19 cellular contexts compared by ENCODE assay signal in the genomic region with DNA sequence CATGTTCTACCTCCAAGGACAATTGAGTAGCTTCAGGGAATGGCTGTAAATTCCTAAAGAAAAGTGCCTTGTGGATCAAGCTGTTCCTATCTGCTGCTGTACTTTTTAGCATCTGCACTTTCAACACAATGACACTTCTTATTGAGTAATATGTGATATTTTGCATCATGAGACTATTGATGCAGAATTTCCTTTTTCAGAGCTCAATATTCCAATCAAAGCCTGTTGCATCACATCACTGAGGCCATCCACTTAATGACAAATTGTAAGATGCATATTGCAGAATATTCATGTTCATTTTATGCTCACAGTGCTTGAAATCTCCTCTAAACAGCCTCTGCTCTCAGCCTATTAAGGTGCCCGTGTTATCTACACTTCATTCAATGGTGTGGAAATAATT. TPM values are rescaled to one million over a fixed set of nuclear protein-coding genes. Genes with fewer than 3 reads are reported as not detected.
A peak's percentile ranks its signal among the peaks of the same experiment; 100 is the strongest.
DNase-seq lines count a peak whose midpoint lies in the region; ATAC-seq, FAIRE-seq and TF ChIP-seq lines count a peak whose summit lies in the region.
"Had no signal": no experiment of that assay in that cellular context is flagged by ENCODE, and none has a peak within 500 bp of the region (broad histone marks: within the 10 kb centered on the region; RNA-seq: fewer than 3 reads in every experiment).

No MANE protein-coding gene starts in this region.

- peak overlapping the region; percentile 51 for H3K4me3 Mint-ChIP-seq in activated CD4-positive, alpha-beta T cell treated with anti-CD3 and anti-CD28 coated beads, Interleukin-2, amount 10 ng/mL, durations not matched to agents 24 days and 14 days
- peak overlapping the region; percentile 16 for H3K4me3 Mint-ChIP-seq in activated T-helper 1 cell treated with anti-CD3 and anti-CD28 coated beads, Interleukin-12 subunit alpha, Interleukin-12 subunit beta, Interleukin-2, Interleukin-4 antibody, amounts not matched to agents 30 ng/mL and 10 ng/mL and 1 ng/mL, durations not matched to agents 14 hours and 24 hours and 36 hours
- peak overlapping the region; percentile 82 for H3K4me3 Mint-ChIP-seq in natural killer cell treated with Interleukin-12 subunit alpha and Interleukin-12 subunit beta and Interleukin-15 and Interleukin-18, amount 100 ng/mL, for 72 hours

- DNase-seq in activated CD4-positive, alpha-beta T cell treated with anti-CD3 and anti-CD28 coated beads, Interleukin-2, amount 10 ng/mL, durations not matched to agents 24 days and 14 days, result no peak
- DNase-seq in activated CD4-positive, alpha-beta T cell treated with anti-CD3 and anti-CD28 coated beads for 4 hours, result no peak
- no peak for DNase-seq in GM12892 (ENCODE audit: insufficient read length)
- no peak for DNase-seq in activated T-helper 1 cell treated with anti-CD3 and anti-CD28 coated beads, Interleukin-12 subunit alpha, Interleukin-12 subunit beta, Interleukin-2, Interleukin-4 antibody, amounts not matched to agents 30 ng/mL and 10 ng/mL and 1 ng/mL, durations not matched to agents 14 hours and 24 hours and 36 hours (ENCODE audit: low spot score)
- no peak for DNase-seq in natural killer cell treated with Interleukin-12 subunit alpha and Interleukin-12 subunit beta and Interleukin-15 and Interleukin-18, amount 100 ng/mL, for 72 hours (ENCODE audit: low spot score)
- DNase-seq in midbrain (lab: John Stamatoyannopoulos, UW), result no peak
- no peak for DNase-seq in NCI-H2196 treated with DMSO at 0.1 percent for 48 hours (lab: John Stamatoyannopoulos, UW; ENCODE audit: unreplicated experiment)
- no peak for DNase-seq in amniotic stem cell (lab: John Stamatoyannopoulos, UW)
- DNase-seq: activated gamma-delta T cell treated with Interleukin-2 at 50 U/mL for 16 hours; body of pancreas; NCI-H1436 treated with DMSO at 0.1 percent for 48 hours; NCI-H774; stimulated activated CD4-positive, alpha-beta T cell treated with anti-CD3 and anti-CD28 coated beads, Interleukin-2, amount 100 ng/mL, for 48 hours had no signal

- H3K4me1 Mint-ChIP-seq in activated CD4-positive, alpha-beta T cell treated with anti-CD3 and anti-CD28 coated beads, Interleukin-2, amount 10 ng/mL, durations not matched to agents 24 days and 14 days, result peaks cover 76% of the 10 kb centered on the region
- H3K4me1 Mint-ChIP-seq in activated T-helper 1 cell treated with anti-CD3 and anti-CD28 coated beads, Interleukin-12 subunit alpha, Interleukin-12 subunit beta, Interleukin-2, Interleukin-4 antibody, amounts not matched to agents 30 ng/mL and 10 ng/mL and 1 ng/mL, durations not matched to agents 14 hours and 24 hours and 36 hours (ENCODE audit: low read depth), result peaks cover 74% of the 10 kb centered on the region
- peaks cover 70 to 74% of the 10 kb centered on the region in 2 donors for H3K4me1 Mint-ChIP-seq in natural killer cell treated with Interleukin-12 subunit alpha and Interleukin-12 subunit beta and Interleukin-15 and Interleukin-18, amount 100 ng/mL, for 72 hours (ENCODE audit: low read depth in 2 of 2)

- H3K36me3 Mint-ChIP-seq in activated CD4-positive, alpha-beta T cell treated with anti-CD3 and anti-CD28 coated beads, Interleukin-2, amount 10 ng/mL, durations not matched to agents 24 days and 14 days (ENCODE audit: low read depth), result peaks cover 6% of the 10 kb centered on the region
- H3K36me3 Mint-ChIP-seq in activated T-helper 1 cell treated with anti-CD3 and anti-CD28 coated beads, Interleukin-12 subunit alpha, Interleukin-12 subunit beta, Interleukin-2, Interleukin-4 antibody, amounts not matched to agents 30 ng/mL and 10 ng/mL and 1 ng/mL, durations not matched to agents 14 hours and 24 hours and 36 hours (ENCODE audit: low read depth), result peaks cover 15% of the 10 kb centered on the region
- peaks cover 7% of the 10 kb centered on the region for H3K36me3 Mint-ChIP-seq in natural killer cell treated with Interleukin-12 subunit alpha and Interleukin-12 subunit beta and Interleukin-15 and Interleukin-18, amount 100 ng/mL, for 72 hours

- peak in 1 of 2 donors; percentile 12 for ATAC-seq in natural killer cell treated with Interleukin-12 subunit alpha and Interleukin-12 subunit beta and Interleukin-15 and Interleukin-18, amount 100 ng/mL, for 72 hours
- ATAC-seq: body of pancreas had no signal

- intact Hi-C loops in activated CD4-positive, alpha-beta T cell treated with anti-CD3 and anti-CD28 coated beads, Interleukin-2, amount 10 ng/mL, durations not matched to agents 24 days and 14 days (cut with micrococcal nuclease), result no loop called here
- intact Hi-C loops in activated T-helper 1 cell treated with anti-CD3 and anti-CD28 coated beads, Interleukin-12 subunit alpha, Interleukin-12 subunit beta, Interleukin-2, Interleukin-4 antibody, amounts not matched to agents 30 ng/mL and 10 ng/mL and 1 ng/mL, durations not matched to agents 14 hours and 24 hours and 36 hours (cut with micrococcal nuclease), result no loop called here

- H3K27ac Mint-ChIP-seq in activated CD4-positive, alpha-beta T cell treated with anti-CD3 and anti-CD28 coated beads, Interleukin-2, amount 10 ng/mL, durations not matched to agents 24 days and 14 days, result peak overlapping the region; percentile 95
- peak overlapping the region; percentile 93 for H3K27ac Mint-ChIP-seq in activated T-helper 1 cell treated with anti-CD3 and anti-CD28 coated beads, Interleukin-12 subunit alpha, Interleukin-12 subunit beta, Interleukin-2, Interleukin-4 antibody, amounts not matched to agents 30 ng/mL and 10 ng/mL and 1 ng/mL, durations not matched to agents 14 hours and 24 hours and 36 hours
- peak overlapping the region; percentile 81 to 89 for H3K27ac Mint-ChIP-seq in natural killer cell treated with Interleukin-12 subunit alpha and Interleukin-12 subunit beta and Interleukin-15 and Interleukin-18, amount 100 ng/mL, for 72 hours

- no peak for TF ChIP-seq POLR2A in GM12892 (IDR thresholded peaks at IDR 0.05; ENCODE audit: low read depth, low read length)

- peaks cover 15% of the 10 kb centered on the region for H3K9me3 Mint-ChIP-seq in activated CD4-positive, alpha-beta T cell treated with anti-CD3 and anti-CD28 coated beads, Interleukin-2, amount 10 ng/mL, durations not matched to agents 24 days and 14 days
- peaks cover 9% of the 10 kb centered on the region for H3K9me3 Mint-ChIP-seq in activated T-helper 1 cell treated with anti-CD3 and anti-CD28 coated beads, Interleukin-12 subunit alpha, Interleukin-12 subunit beta, Interleukin-2, Interleukin-4 antibody, amounts not matched to agents 30 ng/mL and 10 ng/mL and 1 ng/mL, durations not matched to agents 14 hours and 24 hours and 36 hours
- peaks cover 13% of the 10 kb centered on the region for H3K9me3 Mint-ChIP-seq in natural killer cell treated with Interleukin-12 subunit alpha and Interleukin-12 subunit beta and Interleukin-15 and Interleukin-18, amount 100 ng/mL, for 72 hours

- peak; percentile 67 for FAIRE-seq in GM12892 (lab: Jason Lieb, UNC)
- FAIRE-seq: A204.1, islet of Langerhans, RCC 7860 had no signal

- H3K27me3 Mint-ChIP-seq in activated CD4-positive, alpha-beta T cell treated with anti-CD3 and anti-CD28 coated beads, Interleukin-2, amount 10 ng/mL, durations not matched to agents 24 days and 14 days, result no peaks in the 10 kb centered on the region
- H3K27me3 Mint-ChIP-seq in activated T-helper 1 cell treated with anti-CD3 and anti-CD28 coated beads, Interleukin-12 subunit alpha, Interleukin-12 subunit beta, Interleukin-2, Interleukin-4 antibody, amounts not matched to agents 30 ng/mL and 10 ng/mL and 1 ng/mL, durations not matched to agents 14 hours and 24 hours and 36 hours (ENCODE audit: insufficient read depth), result no peaks in the 10 kb centered on the region
- no peaks in the 10 kb centered on the region for H3K27me3 Mint-ChIP-seq in natural killer cell treated with Interleukin-12 subunit alpha and Interleukin-12 subunit beta and Interleukin-15 and Interleukin-18, amount 100 ng/mL, for 72 hours

RNA-seq across cellular contexts. Expression of gene SKAP1, which starts 9.1 kb away (rescaled TPM):
- total RNA-seq in activated CD4-positive, alpha-beta T cell treated with anti-CD3 and anti-CD28 coated beads, Interleukin-2, amount 10 ng/mL, durations not matched to agents 24 days and 14 days, result 59.3 and 63.1 TPM in 2 replicates
- 59.0 TPM for polyA plus RNA-seq in GM12892 (2012; ENCODE audit: missing spikeins)
- total RNA-seq in activated T-helper 1 cell treated with anti-CD3 and anti-CD28 coated beads, Interleukin-12 subunit alpha, Interleukin-12 subunit beta, Interleukin-2, Interleukin-4 antibody, amounts not matched to agents 30 ng/mL and 10 ng/mL and 1 ng/mL, durations not matched to agents 14 hours and 24 hours and 36 hours, result 48.7 and 51.9 TPM in 2 replicates
- 10 to 100 TPM; 40.9 to 44.9 TPM for total RNA-seq in natural killer cell treated with Interleukin-12 subunit alpha and Interleukin-12 subunit beta and Interleukin-15 and Interleukin-18, amount 100 ng/mL, for 72 hours
- total RNA-seq: fibroblast of villous mesenchyme, lung microvascular endothelial cell, myocyte had no signal

Comparison
In these comparisons a context has a peak if more than half of its experiments do, and no peak if none do; other contexts are left out.
1. H3K4me3 Mint-ChIP-seq: peak in every context shown above with its lines; median percentile 82 in natural killer cell treated with Interleukin-12 subunit alpha and Interleukin-12 subunit beta and Interleukin-15 and Interleukin-18, amount 100 ng/mL, for 72 hours; 51 in activated CD4-positive, alpha-beta T cell treated with anti-CD3 and anti-CD28 coated beads, Interleukin-2, amount 10 ng/mL, durations not matched to agents 24 days and 14 days; 16 in activated T-helper 1 cell treated with anti-CD3 and anti-CD28 coated beads, Interleukin-12 subunit alpha, Interleukin-12 subunit beta, Interleukin-2, Interleukin-4 antibody, amounts not matched to agents 30 ng/mL and 10 ng/mL and 1 ng/mL, durations not matched to agents 14 hours and 24 hours and 36 hours.